In genomic region chr18:3060667-3061580, GRCh38 we compare ENCODE assay signal across 8 cellular contexts. TPM values are rescaled to one million over a fixed set of nuclear protein-coding genes. Genes with fewer than 3 reads are reported as not detected.
A peak's percentile ranks its signal among the peaks of the same experiment; 100 is the strongest.
DNase-seq lines count a peak whose midpoint lies in the region; ATAC-seq and TF ChIP-seq lines count a peak whose summit lies in the region.

No MANE protein-coding gene starts in this region.

- 61 to 67% methylated on average over 15 of the region's 15 CpGs for WGBS in esophagus squamous epithelium, 2 donors

- H3K4me3 ChIP-seq in esophagus squamous epithelium (no peak overlapping the region), foreskin fibroblast (ENCODE audit: low read depth in 1 of 2, low read length in 2 of 2) (no peak overlapping the region)

- no peaks in the 10 kb centered on the region for H3K36me3 ChIP-seq in esophagus squamous epithelium

- H3K27me3 Mint-ChIP-seq in activated CD4-positive, alpha-beta T cell treated with anti-CD3 and anti-CD28 coated beads for 36 hours: no peaks in the 10 kb centered on the region

- CTCF ChIA-PET in activated CD4-positive, alpha-beta T cell treated with anti-CD3 and anti-CD28 coated beads for 36 hours (lab: Charles Lee): interaction anchor here (0.8 to 6.4 kb wide), 28 partner anchors 9 to 533 kb away, joined by 3 to 67 read pairs (median 6); partner anchors contain the start of gene MYL12A

- DNase-seq in GM20000 (ENCODE audit: low spot score) (peak; percentile 41), esophagus squamous epithelium (lab: John Stamatoyannopoulos, UW) (no peak), germinal center (ENCODE audit: low spot score) (no peak), foreskin fibroblast (no peak)
- DNase-seq in activated CD4-positive, alpha-beta T cell treated with anti-CD3 and anti-CD28 coated beads for 36 hours: peak; percentile 77
- DNase-seq in stimulated activated CD8-positive, alpha-beta memory T cell treated with anti-CD3 and anti-CD28 coated beads, Interleukin-12 subunit alpha, Interleukin-12 subunit beta, amount 100 ng/mL, for 1 hour (ENCODE audit: low read depth): peak; percentile 27

- TF ChIP-seq POLR2A in esophagus squamous epithelium (IDR thresholded peaks at IDR 0.05): peak in 1 of 4 donors; percentile 15

- H3K9me3 ChIP-seq in esophagus squamous epithelium: no peaks in the 10 kb centered on the region

- H3K27me3 ChIP-seq in esophagus squamous epithelium: peaks cover 0 to 7% (median 0%) of the 10 kb centered on the region in 4 donors

- no peaks in the 10 kb centered on the region for H3K36me3 Mint-ChIP-seq in activated CD4-positive, alpha-beta T cell treated with anti-CD3 and anti-CD28 coated beads for 36 hours (ENCODE audit: low read depth)

- peaks cover 65% of the 10 kb centered on the region for H3K4me1 Mint-ChIP-seq in activated CD4-positive, alpha-beta T cell treated with anti-CD3 and anti-CD28 coated beads for 36 hours

- peak overlapping the region; percentile 58 for H3K4me3 Mint-ChIP-seq in activated CD4-positive, alpha-beta T cell treated with anti-CD3 and anti-CD28 coated beads for 36 hours

- H3K27ac Mint-ChIP-seq in activated CD4-positive, alpha-beta T cell treated with anti-CD3 and anti-CD28 coated beads for 36 hours: peak overlapping the region; percentile 99

- POLR2A ChIA-PET in activated CD4-positive, alpha-beta T cell treated with anti-CD3 and anti-CD28 coated beads for 36 hours (lab: Charles Lee): interaction anchor here (0.5 to 2.5 kb wide), 10 partner anchors 9 to 393 kb away, joined by 3 to 14 read pairs (median 4); partner anchors contain the start of gene MYL12A

- intact Hi-C loops in activated CD4-positive, alpha-beta T cell treated with anti-CD3 and anti-CD28 coated beads for 36 hours (cut with DNase I, micrococcal nuclease): loop anchor here (1.0 to 5.0 kb wide), 14 partner anchors 8 to 541 kb away; partner anchors contain the start of genes LPIN2 (in 2 of the 2), MYL12A (in 2 of the 2) and TGIF1 (in 1 of the 2)
- intact Hi-C loops in esophagus squamous epithelium (cut with DNase I): loop anchor here (10.0 kb wide), 1 partner anchor 136 kb away; no protein-coding TSS in a partner anchor

- ATAC-seq in activated CD4-positive, alpha-beta T cell treated with anti-CD3 and anti-CD28 coated beads for 36 hours: peak; percentile 63
- ATAC-seq in GM21737 (IDR thresholded peaks at IDR 0.05; ENCODE audit: unreplicated experiment) (no peak), SK-N-SH treated with all-trans-retinoic acid at 6 μM for 48 hours (no peak)

- peak overlapping the region; percentile 40 to 71 (median 49) for H3K27ac ChIP-seq in esophagus squamous epithelium

- no peak for TF ChIP-seq CTCF in GM20000 (IDR thresholded peaks at IDR 0.05; ENCODE audit: extremely low read depth, missing control alignments)
- no peak for TF ChIP-seq CTCF in esophagus squamous epithelium (IDR thresholded peaks at IDR 0.05)
- TF ChIP-seq CTCF in foreskin fibroblast (IDR thresholded peaks at IDR 0.05; ENCODE audit: low read depth, low read length): no peak

- H3K4me1 ChIP-seq in esophagus squamous epithelium: peaks cover 6 to 37% (median 17%) of the 10 kb centered on the region in 3 donors

- no peaks in the 10 kb centered on the region for H3K9me3 Mint-ChIP-seq in activated CD4-positive, alpha-beta T cell treated with anti-CD3 and anti-CD28 coated beads for 36 hours (ENCODE audit: low read depth)

TF ChIP-seq in SK-N-SH treated with all-trans-retinoic acid at 6 μM for 48 hours, 23 proteins besides CTCF, POLR2A, EP300 and RAD21:
- TF ChIP-seq BACH2 (CRISPR knock-in tag; IDR thresholded peaks at IDR 0.05; ENCODE audit: borderline replicate concordance) (no peak), RARB (CRISPR knock-in tag; IDR thresholded peaks at IDR 0.05) (no peak), ZNF565 (CRISPR knock-in tag; conservative IDR thresholded peaks at IDR 0.05; ENCODE audit: low read depth) (no peak), ZC3H10 (CRISPR knock-in tag; IDR thresholded peaks at IDR 0.05) (no peak), ISL1 (CRISPR knock-in tag; IDR thresholded peaks at IDR 0.05) (no peak), PPARA (CRISPR knock-in tag; IDR thresholded peaks at IDR 0.05; ENCODE audit: borderline replicate concordance) (no peak), ARNTL (CRISPR knock-in tag; IDR thresholded peaks at IDR 0.05; ENCODE audit: borderline replicate concordance, low read depth) (no peak), GLIS3 (CRISPR knock-in tag; IDR thresholded peaks at IDR 0.05) (no peak), CREB5 (CRISPR knock-in tag; IDR thresholded peaks at IDR 0.05; ENCODE audit: low read depth) (no peak), ZNF8 (CRISPR knock-in tag; IDR thresholded peaks at IDR 0.05) (no peak)

RNA-seq across cellular contexts. Expression of gene LPIN2, which starts 48.0 kb away (rescaled TPM):
- 10 to 100 TPM; 82.6 to 95.3 TPM for total RNA-seq in activated CD4-positive, alpha-beta T cell treated with anti-CD3 and anti-CD28 coated beads for 36 hours
- 10 to 100 TPM in 2 of 4 donors, 1 to 10 TPM in 2; 7.2 to 17.9 (median 12.6) TPM for total RNA-seq in esophagus squamous epithelium

Comparison
In these comparisons a context has a peak if more than half of its experiments do, and no peak if none do; other contexts are left out.
1. DNase-seq: peak in GM20000 (single experiment), activated CD4-positive, alpha-beta T cell treated with anti-CD3 and anti-CD28 coated beads for 36 hours (single experiment) and stimulated activated CD8-positive, alpha-beta memory T cell treated with anti-CD3 and anti-CD28 coated beads, Interleukin-12 subunit alpha, Interleukin-12 subunit beta, amount 100 ng/mL, for 1 hour (single experiment); none in esophagus squamous epithelium (single experiment), germinal center (single experiment) and foreskin fibroblast (0 of 2).
2. RNA of gene LPIN2, which starts 48.0 kb away (total RNA-seq): 82.6 to 95.3 TPM in activated CD4-positive, alpha-beta T cell treated with anti-CD3 and anti-CD28 coated beads for 36 hours; 7.2 to 17.9 TPM in esophagus squamous epithelium; every median in the first group is over 4 times any median in the second.